In the genomic region with DNA sequence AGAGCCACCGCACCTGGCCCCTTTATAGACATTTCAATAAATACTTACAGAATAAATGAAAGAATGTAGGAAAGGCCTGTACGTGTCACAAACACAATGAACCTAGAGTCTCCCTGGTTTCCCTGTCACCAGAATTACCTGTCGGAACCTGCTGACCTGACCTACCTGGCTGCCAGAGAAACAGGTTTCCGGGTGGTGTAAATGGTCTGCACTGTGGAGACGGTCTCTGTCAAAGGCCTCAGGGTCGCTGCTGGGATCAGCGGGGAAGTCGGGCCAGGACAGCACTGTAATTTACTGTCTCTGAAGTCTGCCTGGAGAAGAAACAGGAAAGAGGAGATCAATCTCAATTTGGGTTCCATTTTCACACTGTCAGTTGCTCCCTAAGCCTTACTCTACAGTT, we compare ENCODE assay signal across 1 cellular context.
TF ChIP-seq lines count a peak whose summit lies in the region.

No MANE protein-coding gene starts in this region.

TF ChIP-seq in K562, 482 proteins besides CTCF, POLR2A, EP300 and RAD21:
- TF ChIP-seq HNRNPL (IDR thresholded peaks at IDR 0.05; ENCODE audit: low read depth, low read length) (no peak), TBL1XR1 (IDR thresholded peaks at IDR 0.05; ENCODE audit: low read length in 2 of 2) (no peak), POLR2B (IDR thresholded peaks at IDR 0.05; ENCODE audit: low read depth, partially characterized antibody) (no peak), ZNF124 (CRISPR knock-in tag; IDR thresholded peaks at IDR 0.05) (no peak), HMGXB4 (CRISPR knock-in tag; IDR thresholded peaks at IDR 0.05) (no peak)
TF ChIP-seq in K562: peak in this region for 0.
